Comparison of ENCODE assay signal across 19 cellular contexts in genomic region chr2:41735006-41735405, GRCh38.
DNase-seq lines count a peak whose midpoint lies in the region; ATAC-seq and TF ChIP-seq lines count a peak whose summit lies in the region.
"Had no signal": no experiment of that assay in that cellular context is flagged by ENCODE, and none has a peak within 500 bp of the region (broad histone marks: within the 10 kb centered on the region; RNA-seq: fewer than 3 reads in every experiment).

No MANE protein-coding gene starts in this region.

- peak overlapping the region; percentile 53; the same call in 1 of the 2 replicates for H3K9ac ChIP-seq in OCI-LY3 (ENCODE audit: low read length)
- H3K9ac ChIP-seq in mammary epithelial cell (ENCODE audit: insufficient read depth, low read length) = no peak overlapping the region

- H2AFZ ChIP-seq in OCI-LY3 (ENCODE audit: low read depth, low read length) = no peak overlapping the region
- H2AFZ ChIP-seq in osteoblast (ENCODE audit: low read length) = peak overlapping the region; percentile 25
- H2AFZ ChIP-seq in mammary epithelial cell (ENCODE audit: low read depth, low read length) = no peak overlapping the region

- no peak overlapping the region for H3K4me3 ChIP-seq in OCI-LY3 (ENCODE audit: low read length)
- no peak overlapping the region for H3K4me3 ChIP-seq in osteoblast (ENCODE audit: insufficient read depth, low read length)
- H3K4me3 ChIP-seq in mammary epithelial cell (replicated peaks in 1 of 3; ENCODE audit: insufficient read depth in 1 of 3, low read depth in 2 of 3, low read length in 3 of 3) = no peak overlapping the region
- H3K4me3 ChIP-seq: A549, K562 had no signal

- WGBS in mammary epithelial cell (ENCODE audit: low coverage, missing lambda C conversion rate) = 40% methylated on average over 1 of the region's 1 CpG

- intact Hi-C loops in mammary epithelial cell (cut with micrococcal nuclease) = no loop called here

- H4K20me1 ChIP-seq in OCI-LY3 (ENCODE audit: insufficient read depth, low read length) = no peaks in the 10 kb centered on the region
- no peaks in the 10 kb centered on the region for H4K20me1 ChIP-seq in osteoblast (ENCODE audit: insufficient read depth, low read length)
- no peaks in the 10 kb centered on the region for H4K20me1 ChIP-seq in mammary epithelial cell (ENCODE audit: insufficient read depth, low read length)

- TF ChIP-seq CTCF in OCI-LY3 (IDR thresholded peaks at IDR 0.05; ENCODE audit: low read depth, low read length) (no peak), osteoblast (IDR thresholded peaks at IDR 0.05; ENCODE audit: extremely low read depth, low read depth, low read length) (no peak), mammary epithelial cell (conservative IDR thresholded peaks at IDR 0.05 in 1 of 2, IDR thresholded peaks at IDR 0.05 in 1 of 2; ENCODE audit: extremely low read depth in 1 of 2, insufficient read depth in 1 of 2, low read depth in 1 of 2, low read length in 2 of 2) (no peak)

- DNase-seq in COLO829 (ENCODE audit: low spot score) = peak; percentile 86
- peak; percentile 82 for DNase-seq in foreskin melanocyte
- no peak for DNase-seq in osteoblast (ENCODE audit: insufficient read length, low spot score, missing footprints)
- no peak for DNase-seq in activated gamma-delta T cell treated with Interleukin-2 at 50 U/mL for 16 hours
- DNase-seq in stimulated activated naive CD8-positive, alpha-beta T cell treated with anti-CD3 and anti-CD28 coated beads, Interleukin-15, amount 100 ng/mL, for 72 hours = no peak
- DNase-seq in mammary epithelial cell = no peak
- no peak for DNase-seq in NCI-H2029 treated with DMSO at 0.1 percent for 48 hours (lab: John Stamatoyannopoulos, UW)
- DNase-seq: CD4-positive, alpha-beta T cell; DND-41; GDM1; NCI-H1092 treated with DMSO at 0.1 percent for 48 hours; NCI-H187 treated with DMSO at 0.1 percent for 48 hours; NCI-H2171; NCI-H774; Right ventricle myocardium superior had no signal

- H3K27me3 ChIP-seq in OCI-LY3 (ENCODE audit: low read depth, low read length) (no peaks in the 10 kb centered on the region), osteoblast (ENCODE audit: insufficient read depth, low read length) (peaks cover 3% of the 10 kb centered on the region), mammary epithelial cell (ENCODE audit: insufficient read depth, low read length) (no peaks in the 10 kb centered on the region)

- in situ Hi-C loops in mammary epithelial cell (cut with MboI; ENCODE audit: low sequenced_read_pairs in 2 of 2) = no loop called here

- H3K4me3 Mint-ChIP-seq in stimulated activated naive CD8-positive, alpha-beta T cell treated with anti-CD3 and anti-CD28 coated beads, Interleukin-15, amount 100 ng/mL, for 72 hours = no peak overlapping the region
- H3K4me3 Mint-ChIP-seq: CD4-positive, alpha-beta T cell had no signal

- H3K4me1 ChIP-seq in OCI-LY3 (ENCODE audit: low read length) (peaks cover 34% of the 10 kb centered on the region), osteoblast (ENCODE audit: insufficient read depth, low read length) (peaks cover 31% of the 10 kb centered on the region), mammary epithelial cell (ENCODE audit: insufficient read depth, low read length) (no peaks in the 10 kb centered on the region)
- H3K4me1 ChIP-seq: A549 had no signal

- H3K36me3 ChIP-seq in OCI-LY3 (replicated peaks; ENCODE audit: low read depth, low read length) (no peaks in the 10 kb centered on the region), osteoblast (ENCODE audit: insufficient read depth, low read length) (no peaks in the 10 kb centered on the region), mammary epithelial cell (ENCODE audit: insufficient read depth, low read length) (no peaks in the 10 kb centered on the region)

- H3K9me3 Mint-ChIP-seq in stimulated activated naive CD8-positive, alpha-beta T cell treated with anti-CD3 and anti-CD28 coated beads, Interleukin-15, amount 100 ng/mL, for 72 hours = no peaks in the 10 kb centered on the region
- H3K9me3 Mint-ChIP-seq: CD4-positive, alpha-beta T cell had no signal

- H3K79me2 ChIP-seq in OCI-LY3 (ENCODE audit: low read length) (no peaks in the 10 kb centered on the region), osteoblast (ENCODE audit: insufficient read depth, low read length) (no peaks in the 10 kb centered on the region), mammary epithelial cell (ENCODE audit: insufficient read depth, low read length) (no peaks in the 10 kb centered on the region)

- peak overlapping the region; percentile 55; the same call in 1 of the 2 replicates for H3K4me2 ChIP-seq in OCI-LY3 (ENCODE audit: low read length)
- H3K4me2 ChIP-seq in osteoblast (ENCODE audit: insufficient read depth, low read length) = no peak overlapping the region
- no peak overlapping the region for H3K4me2 ChIP-seq in mammary epithelial cell (ENCODE audit: insufficient read depth, low read depth, low read length)
- H3K4me2 ChIP-seq: A549 had no signal

- dilution Hi-C loops in mammary epithelial cell (cut with HindIII; ENCODE audit: low sequenced_read_pairs) = no loop called here

- no peak for ATAC-seq in stimulated activated naive CD8-positive, alpha-beta T cell treated with anti-CD3 and anti-CD28 coated beads, Interleukin-15, amount 100 ng/mL, for 72 hours
- ATAC-seq: A549, K562, Panc1 had no signal

- BruUV-seq in mammary epithelial cell (replicated peaks; lab: Mats Ljungman, UMichigan) = no TSS peak

- H3K4me1 Mint-ChIP-seq in stimulated activated naive CD8-positive, alpha-beta T cell treated with anti-CD3 and anti-CD28 coated beads, Interleukin-15, amount 100 ng/mL, for 72 hours = no peaks in the 10 kb centered on the region

- no peak overlapping the region for H3K27ac Mint-ChIP-seq in stimulated activated naive CD8-positive, alpha-beta T cell treated with anti-CD3 and anti-CD28 coated beads, Interleukin-15, amount 100 ng/mL, for 72 hours
- H3K27ac Mint-ChIP-seq: CD4-positive, alpha-beta T cell had no signal

- H3K9me3 ChIP-seq in OCI-LY3 (ENCODE audit: insufficient read depth, low read length) (no peaks in the 10 kb centered on the region), osteoblast (ENCODE audit: low read depth, low read length) (no peaks in the 10 kb centered on the region), mammary epithelial cell (replicated peaks; ENCODE audit: insufficient read depth, low read length) (no peaks in the 10 kb centered on the region)
- H3K9me3 ChIP-seq: A549 had no signal

- CTCF ChIA-PET in mammary epithelial cell (lab: Charles Lee; ENCODE audit: low non-redundant PET) = no interaction called here

- H3K27ac ChIP-seq in OCI-LY3 (ENCODE audit: low read length) = peak overlapping the region; percentile 93
- peak overlapping the region; percentile 6 for H3K27ac ChIP-seq in osteoblast (ENCODE audit: low read depth, low read length)
- H3K27ac ChIP-seq in mammary epithelial cell (ENCODE audit: insufficient read depth, low read depth, low read length) = no peak overlapping the region
- H3K27ac ChIP-seq: A549 had no signal

- peaks cover 17% of the 10 kb centered on the region for H3K27me3 Mint-ChIP-seq in stimulated activated naive CD8-positive, alpha-beta T cell treated with anti-CD3 and anti-CD28 coated beads, Interleukin-15, amount 100 ng/mL, for 72 hours

Comparison
In these comparisons a context has a peak if more than half of its experiments do, and no peak if none do; other contexts are left out.
1. DNase-seq: peak in COLO829 (single experiment) and foreskin melanocyte (single experiment); none in osteoblast (single experiment), activated gamma-delta T cell treated with Interleukin-2 at 50 U/mL for 16 hours (single experiment), stimulated activated naive CD8-positive, alpha-beta T cell treated with anti-CD3 and anti-CD28 coated beads, Interleukin-15, amount 100 ng/mL, for 72 hours (0 of 2), mammary epithelial cell (single experiment) and NCI-H2029 treated with DMSO at 0.1 percent for 48 hours (single experiment).